17 cellular contexts compared by ENCODE assay signal in genomic region chr13:74270018-74270417, GRCh38.
DNase-seq lines count a peak whose midpoint lies in the region; ATAC-seq and TF ChIP-seq lines count a peak whose summit lies in the region.
"Had no signal": no experiment of that assay in that cellular context is flagged by ENCODE, and none has a peak within 500 bp of the region (broad histone marks: within the 10 kb centered on the region; RNA-seq: fewer than 3 reads in every experiment).

No MANE protein-coding gene starts in this region.

- in situ Hi-C loops in Caki2 (cut with HindIII; ENCODE audit: low pct_unique_long_range_greater_than_20kb, low sequenced_read_pairs), result no loop called here

- no peak overlapping the region for H3K4me3 ChIP-seq in kidney epithelial cell (ENCODE audit: low read depth, low read length)
- H3K4me3 ChIP-seq: SJSA1 had no signal

- no peak for TF ChIP-seq CTCF in HFFc6 (IDR thresholded peaks at IDR 0.05)
- TF ChIP-seq CTCF in kidney epithelial cell (IDR thresholded peaks at IDR 0.05; ENCODE audit: insufficient read depth, low read length, poor library complexity, severe bottlenecking), result no peak
- TF ChIP-seq CTCF in mesothelial cell of epicardium (IDR thresholded peaks at IDR 0.05; ENCODE audit: unreplicated experiment), result no peak

- H3K36me3 Mint-ChIP-seq in HFFc6 (ENCODE audit: low read depth) (peaks cover 32% of the 10 kb centered on the region), T-helper 17 cell (ENCODE audit: low read depth) (peaks cover 2% of the 10 kb centered on the region), mesothelial cell of epicardium (peaks cover 3% of the 10 kb centered on the region)

- H3K27me3 Mint-ChIP-seq in HFFc6 (ENCODE audit: insufficient read depth), result no peaks in the 10 kb centered on the region
- H3K27me3 Mint-ChIP-seq in T-helper 17 cell, result no peaks in the 10 kb centered on the region
- no peaks in the 10 kb centered on the region for H3K27me3 Mint-ChIP-seq in mesothelial cell of epicardium (ENCODE audit: low read depth)
- H3K27me3 Mint-ChIP-seq: CD4-positive, alpha-beta memory T cell had no signal

- H3K27ac Mint-ChIP-seq in HFFc6, result no peak overlapping the region
- H3K27ac Mint-ChIP-seq in T-helper 17 cell, result peak overlapping the region; percentile 0
- no peak overlapping the region for H3K27ac Mint-ChIP-seq in mesothelial cell of epicardium

- no peaks in the 10 kb centered on the region for H3K36me3 ChIP-seq in kidney epithelial cell (ENCODE audit: control insufficient read depth, insufficient read depth, low read length)
- H3K36me3 ChIP-seq: BE2C, SJSA1 had no signal

- peaks cover 40% of the 10 kb centered on the region for H3K4me1 Mint-ChIP-seq in HFFc6 (ENCODE audit: low read depth)
- peaks cover 17% of the 10 kb centered on the region for H3K4me1 Mint-ChIP-seq in T-helper 17 cell
- peaks cover 13% of the 10 kb centered on the region for H3K4me1 Mint-ChIP-seq in mesothelial cell of epicardium

- DNase-seq in Caki2 (ENCODE audit: low read depth), result peak; percentile 5
- DNase-seq in HFFc6, result peak; percentile 41
- no peak for DNase-seq in T-helper 17 cell
- peak; percentile 12 for DNase-seq in kidney epithelial cell (ENCODE audit: low read depth)
- no peak for DNase-seq in mesothelial cell of epicardium (ENCODE audit: low spot score in 2 of 2, unreplicated experiment in 2 of 2)
- DNase-seq: BE2C; CD4-positive, alpha-beta memory T cell; DMS79 treated with DMSO at 0.1 percent for 48 hours; NCI-H1417; NCI-H1930; NCI-H2171 treated with DMSO at 0.1 percent for 48 hours; NCI-H524 had no signal

- peaks cover 16% of the 10 kb centered on the region for H3K9me3 Mint-ChIP-seq in HFFc6
- H3K9me3 Mint-ChIP-seq in mesothelial cell of epicardium, result peaks cover 45% of the 10 kb centered on the region

- H3K27me3 ChIP-seq in kidney epithelial cell (ENCODE audit: control insufficient read depth, insufficient read depth, low read length), result no peaks in the 10 kb centered on the region
- H3K27me3 ChIP-seq: BE2C, SJSA1 had no signal

- H3K4me3 Mint-ChIP-seq in HFFc6 (no peak overlapping the region), T-helper 17 cell (no peak overlapping the region), mesothelial cell of epicardium (no peak overlapping the region)

- H3K9me3 ChIP-seq in T-helper 17 cell (ENCODE audit: control insufficient read depth, low read length, poor library complexity, severe bottlenecking), result no peaks in the 10 kb centered on the region
- H3K9me3 ChIP-seq: BE2C, SJSA1 had no signal

- ATAC-seq in T-helper 17 cell, result no peak
- no peak for ATAC-seq in HG03280 (IDR thresholded peaks at IDR 0.05; ENCODE audit: unreplicated experiment)
- no peak for ATAC-seq in GM19452 (IDR thresholded peaks at IDR 0.05; ENCODE audit: unreplicated experiment)
- ATAC-seq in HG02588 (IDR thresholded peaks at IDR 0.05; ENCODE audit: unreplicated experiment), result no peak
- ATAC-seq: HepG2 had no signal

Comparison
In these comparisons a context has a peak if more than half of its experiments do, and no peak if none do; other contexts are left out.
1. DNase-seq: peak in Caki2 (single experiment), HFFc6 (single experiment) and kidney epithelial cell (single experiment); none in T-helper 17 cell (0 of 3) and mesothelial cell of epicardium (0 of 2).